ENCODE assay signal across 3 cellular contexts in genomic region chrX:118484216-118484903, GRCh38.
TF ChIP-seq lines count a peak whose summit lies in the region.

No MANE protein-coding gene starts in this region.

TF ChIP-seq in SK-N-SH, 30 proteins besides CTCF, POLR2A, EP300 and RAD21 (continued from another document):
- TF ChIP-seq FOXJ3 (CRISPR knock-in tag; IDR thresholded peaks at IDR 0.05) (no peak), RFX5 (IDR thresholded peaks at IDR 0.05; ENCODE audit: low read length) (no peak), YY1 (IDR thresholded peaks at IDR 0.05; ENCODE audit: low read depth) (no peak), JUND (IDR thresholded peaks at IDR 0.05) (no peak)

TF ChIP-seq in SK-N-SH treated with all-trans-retinoic acid at 6 μM for 48 hours, 23 proteins besides CTCF, POLR2A, EP300 and RAD21 (continued from another document):
- TF ChIP-seq CREB5 (CRISPR knock-in tag; IDR thresholded peaks at IDR 0.05; ENCODE audit: low read depth): no peak
- TF ChIP-seq PATZ1 (CRISPR knock-in tag; IDR thresholded peaks at IDR 0.05; ENCODE audit: borderline replicate concordance): no peak
- TF ChIP-seq OSR1 (CRISPR knock-in tag; IDR thresholded peaks at IDR 0.05): no peak
- TF ChIP-seq ISL1 (CRISPR knock-in tag; IDR thresholded peaks at IDR 0.05): no peak
- no peak for TF ChIP-seq ZFP3 (CRISPR knock-in tag; IDR thresholded peaks at IDR 0.05)
- no peak for TF ChIP-seq CSRNP3 (CRISPR knock-in tag; IDR thresholded peaks at IDR 0.05)
- TF ChIP-seq POU6F1 (CRISPR knock-in tag; IDR thresholded peaks at IDR 0.05; ENCODE audit: borderline replicate concordance, low read depth): no peak
- TF ChIP-seq ESRRG (CRISPR knock-in tag; IDR thresholded peaks at IDR 0.05): no peak
- TF ChIP-seq ZFP30 (CRISPR knock-in tag; IDR thresholded peaks at IDR 0.05): no peak
- TF ChIP-seq ARNTL (CRISPR knock-in tag; IDR thresholded peaks at IDR 0.05; ENCODE audit: borderline replicate concordance, low read depth): no peak
- TF ChIP-seq ZNF8 (CRISPR knock-in tag; IDR thresholded peaks at IDR 0.05): no peak

TF ChIP-seq in K562, 482 proteins besides CTCF, POLR2A, EP300 and RAD21 (continued from another document):
- TF ChIP-seq BDP1 (IDR thresholded peaks at IDR 0.05; ENCODE audit: insufficient read depth, insufficient read length) (no peak), TCF7L2 (IDR thresholded peaks at IDR 0.05; ENCODE audit: low read depth, low read length) (no peak), MLX (CRISPR knock-in tag; conservative IDR thresholded peaks at IDR 0.05) (no peak)
